In the genomic region with DNA sequence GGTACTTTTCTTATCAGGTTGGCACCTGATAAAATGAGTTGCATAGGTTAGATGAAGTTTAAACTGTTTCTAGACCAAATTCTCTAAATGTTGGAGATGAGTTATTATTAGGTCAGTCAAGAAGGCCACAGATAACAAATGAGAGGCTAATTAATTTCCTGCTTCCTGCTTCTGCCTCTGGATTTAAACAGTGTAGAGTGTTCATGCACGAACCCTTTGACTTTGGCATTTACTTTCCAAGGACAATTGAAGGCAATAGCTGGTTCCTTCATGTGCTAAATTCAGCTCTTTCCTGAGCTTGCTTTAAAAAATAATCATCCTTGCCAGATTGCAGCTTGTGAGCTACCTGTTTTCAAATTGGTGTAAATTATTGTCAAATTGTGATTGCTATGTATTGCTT, we compare ENCODE assay signal across 21 cellular contexts.
DNase-seq lines count a peak whose midpoint lies in the region; ATAC-seq, FAIRE-seq and TF ChIP-seq lines count a peak whose summit lies in the region.
"Had no signal": no experiment of that assay in that cellular context is flagged by ENCODE, and none has a peak within 500 bp of the region (broad histone marks: within the 10 kb centered on the region; RNA-seq: fewer than 3 reads in every experiment).

No MANE protein-coding gene starts in this region.

- 93% methylated on average over 1 of the region's 1 CpG; no CpG with 5 or more reads in 1 of the 2 experiments for WGBS in H1 (ENCODE audit: extremely low coverage in 1 of 2, insufficient coverage in 1 of 2, insufficient read length in 1 of 2, insufficient replicate concordance in 2 of 2, low coverage in 1 of 2, low lambda C conversion rate in 2 of 2, missing lambda C conversion rate in 1 of 2), 2 experiments

- H3K79me1 ChIP-seq in H1 (ENCODE audit: low read depth, low read length) = no peaks in the 10 kb centered on the region

- peak; percentile 28 for FAIRE-seq in H1 (lab: Jason Lieb, UNC)
- FAIRE-seq: A204.1, GM12878 had no signal

- H4K5ac ChIP-seq in H1 (ENCODE audit: insufficient read length, low read depth, low read length) = no peak overlapping the region

- no peak overlapping the region for H2BK12ac ChIP-seq in H1 (ENCODE audit: low read depth, low read length)

- CTCF ChIA-PET in H1 (lab: Charles Lee; ENCODE audit: partially characterized antibody) = interaction anchor here (1.1 to 2.4 kb wide), 2 partner anchors 16 to 125 kb away, joined by 4 to 8 read pairs; no protein-coding TSS in a partner anchor

- no peak overlapping the region for H2AFZ ChIP-seq in H1 (ENCODE audit: low read length)

- H3K27me3 Mint-ChIP-seq in activated T-helper 1 cell treated with anti-CD3 and anti-CD28 coated beads, Interleukin-12 subunit alpha, Interleukin-12 subunit beta, Interleukin-2, Interleukin-4 antibody, amounts not matched to agents 30 ng/mL and 10 ng/mL and 1 ng/mL, durations not matched to agents 14 hours and 24 hours and 36 hours (ENCODE audit: insufficient read depth) = no peaks in the 10 kb centered on the region
- H3K27me3 Mint-ChIP-seq: CD4-positive, alpha-beta T cell had no signal

- no peak overlapping the region for H3K4me2 ChIP-seq in H1 (ENCODE audit: insufficient read depth in 1 of 2, low read depth in 2 of 2, low read length in 2 of 2)

- H3K79me2 ChIP-seq in H1 (ENCODE audit: control insufficient read depth in 1 of 2, insufficient read depth in 2 of 2, low read length in 2 of 2) = peaks cover 0 to 72% of the 10 kb centered on the region in 2 experiments; a peak in 2 of 4 replicates

- H3K14ac ChIP-seq in H1 (ENCODE audit: insufficient read length) = no peak overlapping the region

- no peak overlapping the region for H3K9ac ChIP-seq in H1 (replicated peaks in 1 of 4; ENCODE audit: extremely low read depth in 1 of 4, low read depth in 3 of 4, low read length in 3 of 4)

- no peak overlapping the region for H3K56ac ChIP-seq in H1 (replicated peaks; ENCODE audit: insufficient read length, low read depth, low read length)

- no peak overlapping the region for H3K23ac ChIP-seq in H1 (ENCODE audit: insufficient read length)

- no peak for DNase-seq in Right ventricle myocardium inferior (ENCODE audit: missing footprints)
- DNase-seq in cardiac septum (ENCODE audit: low spot score) = no peak
- no peak for DNase-seq in H1 (ENCODE audit: low read depth in 1 of 2, low spot score in 2 of 2)
- no peak for DNase-seq in left ventricle myocardium superior
- no peak for DNase-seq in activated T-helper 1 cell treated with anti-CD3 and anti-CD28 coated beads, Interleukin-12 subunit alpha, Interleukin-12 subunit beta, Interleukin-2, Interleukin-4 antibody, amounts not matched to agents 30 ng/mL and 10 ng/mL and 1 ng/mL, durations not matched to agents 14 hours and 24 hours and 36 hours (ENCODE audit: low spot score)
- no peak for DNase-seq in NCI-H187 (lab: John Stamatoyannopoulos, UW)
- DNase-seq: CD4-positive, alpha-beta T cell; DMS53; EL; MM.1S; NCI-H1092; NCI-H1436 treated with DMSO at 0.1 percent for 48 hours; NCI-H2029 treated with DMSO at 0.1 percent for 48 hours; NCI-H2171 treated with DMSO at 0.1 percent for 48 hours; NCI-H446; NCI-H69 had no signal

- no peak for TF ChIP-seq EP300 in H1 (IDR thresholded peaks at IDR 0.05; ENCODE audit: borderline replicate concordance in 1 of 2, low read depth in 2 of 2, low read length in 2 of 2)

- H3K9me3 ChIP-seq in H1 (ENCODE audit: insufficient read depth in 2 of 2, low read depth in 1 of 2, low read length in 1 of 2) = no peaks in the 10 kb centered on the region
- H3K9me3 ChIP-seq: HAP-1 had no signal

- no peaks in the 10 kb centered on the region for H3K23me2 ChIP-seq in H1 (ENCODE audit: low read depth, low read length)

- H3K4me1 ChIP-seq in H1 (replicated peaks in 1 of 4; ENCODE audit: control insufficient read depth in 3 of 4, insufficient read depth in 4 of 4, low read length in 3 of 4) = peaks cover 0 to 4% (median 0%) of the 10 kb centered on the region in 4 experiments; a peak in 1 of 7 replicates
- H3K4me1 ChIP-seq: HAP-1 had no signal

- H3K4me1 Mint-ChIP-seq in activated T-helper 1 cell treated with anti-CD3 and anti-CD28 coated beads, Interleukin-12 subunit alpha, Interleukin-12 subunit beta, Interleukin-2, Interleukin-4 antibody, amounts not matched to agents 30 ng/mL and 10 ng/mL and 1 ng/mL, durations not matched to agents 14 hours and 24 hours and 36 hours (ENCODE audit: low read depth) = no peaks in the 10 kb centered on the region

- no peaks in the 10 kb centered on the region for H3K36me3 ChIP-seq in H1 (ENCODE audit: control insufficient read depth in 2 of 4, insufficient read depth in 4 of 4, low read length in 3 of 4)
- H3K36me3 ChIP-seq: HAP-1 had no signal

- no peak overlapping the region for H2BK15ac ChIP-seq in H1 (ENCODE audit: low read length)

- H3K4ac ChIP-seq in H1 (replicated peaks; ENCODE audit: insufficient read length, low read depth, low read length) = no peak overlapping the region

- H3K36me3 Mint-ChIP-seq in activated T-helper 1 cell treated with anti-CD3 and anti-CD28 coated beads, Interleukin-12 subunit alpha, Interleukin-12 subunit beta, Interleukin-2, Interleukin-4 antibody, amounts not matched to agents 30 ng/mL and 10 ng/mL and 1 ng/mL, durations not matched to agents 14 hours and 24 hours and 36 hours (ENCODE audit: low read depth) = no peaks in the 10 kb centered on the region

- no peak overlapping the region for H2BK20ac ChIP-seq in H1 (ENCODE audit: low read length)

- H4K91ac ChIP-seq in H1 (replicated peaks; ENCODE audit: insufficient read length, low read length) = no peak overlapping the region

- H2BK5ac ChIP-seq in H1 (ENCODE audit: low read depth, low read length) = no peak overlapping the region

- no peak overlapping the region for H2BK120ac ChIP-seq in H1 (replicated peaks; ENCODE audit: low read depth, low read length)

- no peak for TF ChIP-seq RAD21 in H1 (IDR thresholded peaks at IDR 0.05 in 1 of 2, conservative IDR thresholded peaks at IDR 0.05 in 1 of 2; ENCODE audit: low read depth in 2 of 2, low read length in 2 of 2)

- intact Hi-C loops in Right ventricle myocardium inferior (cut with DNase I) (loop anchor here (5.0 kb wide), 1 partner anchor 72 kb away; no protein-coding TSS in a partner anchor), cardiac septum (cut with DNase I) (loop anchor here (5.0 kb wide), 1 partner anchor 77 kb away; no protein-coding TSS in a partner anchor), left ventricle myocardium superior (cut with micrococcal nuclease) (no loop called here)
- intact Hi-C loops in activated T-helper 1 cell treated with anti-CD3 and anti-CD28 coated beads, Interleukin-12 subunit alpha, Interleukin-12 subunit beta, Interleukin-2, Interleukin-4 antibody, amounts not matched to agents 30 ng/mL and 10 ng/mL and 1 ng/mL, durations not matched to agents 14 hours and 24 hours and 36 hours (cut with micrococcal nuclease) = no loop called here

- no peak for TF ChIP-seq POLR2A in H1 (IDR thresholded peaks at IDR 0.05; ENCODE audit: control extremely low read depth in 1 of 2, low read depth in 2 of 2, low read length in 2 of 2)

- no peaks in the 10 kb centered on the region for H3K9me3 Mint-ChIP-seq in activated T-helper 1 cell treated with anti-CD3 and anti-CD28 coated beads, Interleukin-12 subunit alpha, Interleukin-12 subunit beta, Interleukin-2, Interleukin-4 antibody, amounts not matched to agents 30 ng/mL and 10 ng/mL and 1 ng/mL, durations not matched to agents 14 hours and 24 hours and 36 hours

- no peak overlapping the region for H3K18ac ChIP-seq in H1 (ENCODE audit: extremely low read depth, low read length)

- no peaks in the 10 kb centered on the region for H3K27me3 ChIP-seq in H1 (replicated peaks in 1 of 4; ENCODE audit: control insufficient read depth in 3 of 4, extremely low read depth in 1 of 4, insufficient read depth in 3 of 4, low read length in 3 of 4)

- no peak for TF ChIP-seq CTCF in H1 (IDR thresholded peaks at IDR 0.05; ENCODE audit: control extremely low read depth in 1 of 3, insufficient read depth in 1 of 3, low read depth in 1 of 3, low read length in 3 of 3)

- H4K20me1 ChIP-seq in H1 (replicated peaks in 1 of 2; ENCODE audit: control insufficient read depth in 1 of 2, insufficient read depth in 2 of 2, low read length in 2 of 2) = peaks cover 2 to 4% of the 10 kb centered on the region in 2 experiments

- peak; percentile 42 for ATAC-seq in Right ventricle myocardium inferior
- peak; percentile 69 for ATAC-seq in left ventricle myocardium superior
- no peak for ATAC-seq in HG03045 (IDR thresholded peaks at IDR 0.05; ENCODE audit: unreplicated experiment)
- ATAC-seq: GM12878, Panc1 had no signal

- H2AK5ac ChIP-seq in H1 (ENCODE audit: low read depth, low read length) = no peak overlapping the region

- POLR2A ChIA-PET in H1 (lab: Charles Lee; ENCODE audit: partially characterized antibody) = no interaction called here

- H4K8ac ChIP-seq in H1 (ENCODE audit: extremely low read depth, insufficient read depth, low read length) = no peak overlapping the region

- H3K27ac ChIP-seq in H1 (ENCODE audit: low read depth, low read length) = no peak overlapping the region

- no peak overlapping the region for H3K4me3 Mint-ChIP-seq in activated T-helper 1 cell treated with anti-CD3 and anti-CD28 coated beads, Interleukin-12 subunit alpha, Interleukin-12 subunit beta, Interleukin-2, Interleukin-4 antibody, amounts not matched to agents 30 ng/mL and 10 ng/mL and 1 ng/mL, durations not matched to agents 14 hours and 24 hours and 36 hours
- H3K4me3 Mint-ChIP-seq: CD4-positive, alpha-beta T cell had no signal

- no peak overlapping the region for H3K4me3 ChIP-seq in H1 (ENCODE audit: extremely low read depth in 1 of 4, insufficient read depth in 2 of 4, low read depth in 3 of 4, low read length in 4 of 4)
- H3K4me3 ChIP-seq: GM12878, HAP-1 had no signal

- H3K27ac Mint-ChIP-seq in activated T-helper 1 cell treated with anti-CD3 and anti-CD28 coated beads, Interleukin-12 subunit alpha, Interleukin-12 subunit beta, Interleukin-2, Interleukin-4 antibody, amounts not matched to agents 30 ng/mL and 10 ng/mL and 1 ng/mL, durations not matched to agents 14 hours and 24 hours and 36 hours = no peak overlapping the region
- H3K27ac Mint-ChIP-seq: CD4-positive, alpha-beta T cell had no signal

TF ChIP-seq in H1, 55 proteins besides CTCF, POLR2A, EP300 and RAD21:
- TF ChIP-seq POU5F1 (IDR thresholded peaks at IDR 0.05; ENCODE audit: low read depth, low read length) = no peak
- TF ChIP-seq SAP30 (IDR thresholded peaks at IDR 0.05; ENCODE audit: insufficient read depth, insufficient replicate concordance, low read length) = no peak
- TF ChIP-seq GTF2F1 (IDR thresholded peaks at IDR 0.05; ENCODE audit: borderline replicate concordance, low read depth, low read length) = no peak
- TF ChIP-seq SIX5 (IDR thresholded peaks at IDR 0.05; ENCODE audit: low read depth, low read length) = no peak
- TF ChIP-seq POLR2AphosphoS5 (IDR thresholded peaks at IDR 0.05; ENCODE audit: low read depth, low read length) = no peak
- no peak for TF ChIP-seq GABPA (IDR thresholded peaks at IDR 0.05; ENCODE audit: borderline replicate concordance, insufficient read depth, low read length)

Comparison
In these comparisons a context has a peak if more than half of its experiments do, and no peak if none do; other contexts are left out.
1. intact Hi-C loops: an anchor here in Right ventricle myocardium inferior (5.0 kb wide) and cardiac septum (5.0 kb wide); none called in left ventricle myocardium superior and activated T-helper 1 cell treated with anti-CD3 and anti-CD28 coated beads, Interleukin-12 subunit alpha, Interleukin-12 subunit beta, Interleukin-2, Interleukin-4 antibody, amounts not matched to agents 30 ng/mL and 10 ng/mL and 1 ng/mL, durations not matched to agents 14 hours and 24 hours and 36 hours.